ENCODE assay signal across 30 cellular contexts in the genomic region with DNA sequence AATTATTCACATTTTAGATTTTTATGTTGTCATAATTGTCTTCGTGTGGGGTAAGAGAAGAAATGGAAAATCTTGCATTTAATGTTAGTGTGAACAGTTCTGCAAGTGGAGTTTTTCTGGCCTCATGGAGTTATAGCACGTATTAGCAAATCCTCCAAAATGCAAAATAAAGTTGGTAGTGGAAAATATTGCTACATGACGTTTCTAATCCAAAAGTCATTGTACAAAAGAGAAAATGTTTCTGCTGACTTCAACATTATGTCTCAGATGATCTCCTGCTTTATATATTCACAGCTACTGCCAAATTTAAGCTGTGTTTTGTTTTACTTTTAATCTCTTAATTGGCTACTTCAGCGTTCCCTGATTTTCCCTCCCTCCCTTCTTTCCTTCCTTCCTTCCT.
"Had no signal": no experiment of that assay in that cellular context is flagged by ENCODE, and none has a peak within 500 bp of the region (broad histone marks: within the 10 kb centered on the region; RNA-seq: fewer than 3 reads in every experiment).

No MANE protein-coding gene starts in this region.

- H3K4me3 ChIP-seq: neural progenitor cell, ovary, psoas muscle, right lobe of liver, sigmoid colon, stomach, suprapubic skin, testis, tibial artery, transverse colon, upper lobe of right lung, uterus had no signal

- H3K27me3 Mint-ChIP-seq: naive thymus-derived CD4-positive, alpha-beta T cell; progenitor cell of endocrine pancreas; stimulated activated memory B cell treated with anti-CD40 and anti-IgM and Interleukin-4, amounts not matched to agents 10 μg/mL and 1 μg/mL and 100 μg/mL, for 72 hours; type B pancreatic cell had no signal

- H3K4me3 Mint-ChIP-seq: naive thymus-derived CD4-positive, alpha-beta T cell; natural killer cell; nephron; neural progenitor cell; stimulated activated memory B cell treated with anti-CD40 and anti-IgM and Interleukin-4, amounts not matched to agents 10 μg/mL and 1 μg/mL and 100 μg/mL, for 72 hours; type B pancreatic cell had no signal

- H2AFZ ChIP-seq: neural progenitor cell, parathyroid adenoma had no signal

- H3K9ac ChIP-seq: neural progenitor cell, parathyroid adenoma had no signal

- H3K4me1 ChIP-seq: neural progenitor cell, parathyroid adenoma, psoas muscle, right lobe of liver, sigmoid colon, stomach, suprapubic skin, testis, tibial artery, transverse colon, upper lobe of right lung, uterus had no signal

- H3K27ac ChIP-seq: neural progenitor cell, ovary, parathyroid adenoma, psoas muscle, right lobe of liver, sigmoid colon, stomach, suprapubic skin, testis, tibial artery, transverse colon, upper lobe of right lung, uterus had no signal

- H3K9me3 ChIP-seq: ovary, psoas muscle, right lobe of liver, sigmoid colon, testis, tibial artery, transverse colon, upper lobe of right lung, uterus had no signal

- H3K27me3 ChIP-seq: neural progenitor cell, ovary, right lobe of liver, sigmoid colon, stomach, suprapubic skin, testis, tibial artery, transverse colon, upper lobe of right lung, uterus had no signal

- H3K27ac Mint-ChIP-seq: naive thymus-derived CD4-positive, alpha-beta T cell; natural killer cell; nephron; neural progenitor cell; progenitor cell of endocrine pancreas; stimulated activated memory B cell treated with anti-CD40 and anti-IgM and Interleukin-4, amounts not matched to agents 10 μg/mL and 1 μg/mL and 100 μg/mL, for 72 hours; type B pancreatic cell had no signal

- H3K36me3 ChIP-seq: neural progenitor cell, ovary, right lobe of liver, sigmoid colon, stomach, suprapubic skin, tibial artery, transverse colon, upper lobe of right lung, uterus had no signal

- H3K9me3 Mint-ChIP-seq: type B pancreatic cell had no signal

- ATAC-seq: naive thymus-derived CD4-positive, alpha-beta T cell; natural killer cell; psoas muscle; right cardiac atrium; right lobe of liver; stimulated activated memory B cell treated with anti-CD40 and anti-IgM and Interleukin-4, amounts not matched to agents 10 μg/mL and 1 μg/mL and 100 μg/mL, for 72 hours; stimulated activated naive CD8-positive, alpha-beta T cell treated with anti-CD3 and anti-CD28 coated beads, Interleukin-15, Interleukin-2, amounts not matched to agents 100 U/mL and 50 U/mL, for 24 hours; upper lobe of right lung had no signal

- H3K4me2 ChIP-seq: neural progenitor cell had no signal

- DNase-seq: naive thymus-derived CD4-positive, alpha-beta T cell; natural killer cell; occipital lobe; ovary; posterior cingulate gyrus; psoas muscle; right cardiac atrium; right lobe of liver; sigmoid colon; small intestine; stimulated activated CD4-positive, alpha-beta T cell treated with anti-CD3 and anti-CD28 coated beads, Interleukin-15, amount 100 ng/mL, for 24 hours; stimulated activated CD4-positive, alpha-beta T cell treated with anti-CD3 and anti-CD28 coated beads, Interleukin-2, amount 100 ng/mL, for 24 hours; stimulated activated CD4-positive, alpha-beta T cell treated with anti-CD3 and anti-CD28 coated beads, Interleukin-2, amount 100 ng/mL, for 48 hours; stimulated activated CD4-positive, alpha-beta T cell treated with anti-CD3 and anti-CD28 coated beads, Interleukin-4, amount 100 ng/mL, for 24 hours; stimulated activated naive CD4-positive, alpha-beta T cell; stimulated activated naive CD8-positive, alpha-beta T cell treated with anti-CD3 and anti-CD28 coated beads, Interleukin-15, Interleukin-2, amounts not matched to agents 100 U/mL and 50 U/mL, for 24 hours; stomach; substantia nigra; testis; tibial artery; transverse colon; upper lobe of right lung; uterus had no signal

- H3K79me2 ChIP-seq: parathyroid adenoma had no signal

- H3K4me1 Mint-ChIP-seq: naive thymus-derived CD4-positive, alpha-beta T cell; natural killer cell; nephron; neural progenitor cell; stimulated activated memory B cell treated with anti-CD40 and anti-IgM and Interleukin-4, amounts not matched to agents 10 μg/mL and 1 μg/mL and 100 μg/mL, for 72 hours had no signal

- FAIRE-seq: small intestine had no signal
